Comparison of ENCODE assay signal across 8 cellular contexts in genomic region chr14:24051789-24052655, GRCh38. TPM values are rescaled to one million over a fixed set of nuclear protein-coding genes. Genes with fewer than 3 reads are reported as not detected.
DNase-seq lines count a peak whose midpoint lies in the region; ATAC-seq, FAIRE-seq and TF ChIP-seq lines count a peak whose summit lies in the region.

A gene with protein sequence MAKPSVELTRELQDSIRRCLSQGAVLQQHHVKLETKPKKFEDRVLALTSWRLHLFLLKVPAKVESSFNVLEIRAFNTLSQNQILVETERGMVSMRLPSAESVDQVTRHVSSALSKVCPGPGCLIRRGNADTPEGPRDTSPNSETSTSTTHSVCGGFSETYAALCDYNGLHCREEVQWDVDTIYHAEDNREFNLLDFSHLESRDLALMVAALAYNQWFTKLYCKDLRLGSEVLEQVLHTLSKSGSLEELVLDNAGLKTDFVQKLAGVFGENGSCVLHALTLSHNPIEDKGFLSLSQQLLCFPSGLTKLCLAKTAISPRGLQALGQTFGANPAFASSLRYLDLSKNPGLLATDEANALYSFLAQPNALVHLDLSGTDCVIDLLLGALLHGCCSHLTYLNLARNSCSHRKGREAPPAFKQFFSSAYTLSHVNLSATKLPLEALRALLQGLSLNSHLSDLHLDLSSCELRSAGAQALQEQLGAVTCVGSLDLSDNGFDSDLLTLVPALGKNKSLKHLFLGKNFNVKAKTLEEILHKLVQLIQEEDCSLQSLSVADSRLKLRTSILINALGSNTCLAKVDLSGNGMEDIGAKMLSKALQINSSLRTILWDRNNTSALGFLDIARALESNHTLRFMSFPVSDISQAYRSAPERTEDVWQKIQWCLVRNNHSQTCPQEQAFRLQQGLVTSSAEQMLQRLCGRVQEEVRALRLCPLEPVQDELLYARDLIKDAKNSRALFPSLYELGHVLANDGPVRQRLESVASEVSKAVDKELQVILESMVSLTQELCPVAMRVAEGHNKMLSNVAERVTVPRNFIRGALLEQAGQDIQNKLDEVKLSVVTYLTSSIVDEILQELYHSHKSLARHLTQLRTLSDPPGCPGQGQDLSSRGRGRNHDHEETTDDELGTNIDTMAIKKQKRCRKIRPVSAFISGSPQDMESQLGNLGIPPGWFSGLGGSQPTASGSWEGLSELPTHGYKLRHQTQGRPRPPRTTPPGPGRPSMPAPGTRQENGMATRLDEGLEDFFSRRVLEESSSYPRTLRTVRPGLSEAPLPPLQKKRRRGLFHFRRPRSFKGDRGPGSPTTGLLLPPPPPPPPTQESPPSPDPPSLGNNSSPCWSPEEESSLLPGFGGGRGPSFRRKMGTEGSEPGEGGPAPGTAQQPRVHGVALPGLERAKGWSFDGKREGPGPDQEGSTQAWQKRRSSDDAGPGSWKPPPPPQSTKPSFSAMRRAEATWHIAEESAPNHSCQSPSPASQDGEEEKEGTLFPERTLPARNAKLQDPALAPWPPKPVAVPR (N-terminal part only) (plus strand): TSS chr14:24052009. CDS start chr14:24052154, 145 bp downstream.

- DNase-seq in A549 (ENCODE audit: low read depth in 1 of 2, low spot score in 1 of 2) (peak; percentile 35 to 62), NCI-H2196 treated with DMSO at 0.1 percent for 48 hours (lab: John Stamatoyannopoulos, UW; ENCODE audit: unreplicated experiment) (peak; percentile 44), HepG2 (ENCODE audit: low spot score) (peak; percentile 56)
- DNase-seq in activated CD4-positive, alpha-beta T cell treated with anti-CD3 and anti-CD28 coated beads for 36 hours: peak; percentile 77
- DNase-seq in stimulated activated CD4-positive, alpha-beta T cell treated with anti-CD3 and anti-CD28 coated beads, Interleukin-4, amount 100 ng/mL, for 24 hours: peak; percentile 56

- in situ Hi-C loops in HepG2 (cut with HindIII; ENCODE audit: extremely low pct_ligation_motif_present, low pct_unique_long_range_greater_than_20kb): loop anchor here (5.0 kb wide), 1 partner anchor 45 kb away; no protein-coding TSS in a partner anchor

- no peak for TF ChIP-seq EP300 in A549 (IDR thresholded peaks at IDR 0.05)
- TF ChIP-seq EP300 in HepG2 (IDR thresholded peaks at IDR 0.05; ENCODE audit: low read depth in 2 of 2, low read length in 2 of 2): no peak
- TF ChIP-seq EP300 in HepG2 (CRISPR knock-in tag; IDR thresholded peaks at IDR 0.05; ENCODE audit: borderline replicate concordance): no peak

- no peaks in the 10 kb centered on the region for H3K9me3 Mint-ChIP-seq in activated CD4-positive, alpha-beta T cell treated with anti-CD3 and anti-CD28 coated beads for 36 hours (ENCODE audit: low read depth)
- no peaks in the 10 kb centered on the region for H3K9me3 Mint-ChIP-seq in dendritic cell treated with granulocyte-macrophage colony-stimulating factor and Interleukin-4, amounts not matched to agents 40 ng/mL and 50 ng/mL, for 4 days

- H3K9ac ChIP-seq in HepG2 (ENCODE audit: insufficient read depth, low read depth, low read length): peak within 1 kb of the TSS; percentile 51

- POLR2A ChIA-PET in A549 (lab: Yijun Ruan, JAX) (interaction anchor here (1.1 to 1.9 kb wide), 3 partner anchors 42 to 94 kb away, joined by 3 to 13 read pairs (median 10); partner anchors contain the start of genes DCAF11, NRL, PCK2 and PSME2), HepG2 (lab: Yijun Ruan, JAX) (interaction anchor here (0.7 to 5.6 kb wide), 23 partner anchors 9 to 957 kb away, joined by 3 to 124 read pairs (median 5); partner anchors contain the start of genes ACIN1, CHMP4A, DCAF11 and DHRS4L2)
- POLR2A ChIA-PET in activated CD4-positive, alpha-beta T cell treated with anti-CD3 and anti-CD28 coated beads for 36 hours (lab: Charles Lee): no interaction called here

- H3K4me1 Mint-ChIP-seq in activated CD4-positive, alpha-beta T cell treated with anti-CD3 and anti-CD28 coated beads for 36 hours: peaks cover 19% of the 10 kb centered on the region
- H3K4me1 Mint-ChIP-seq in dendritic cell treated with granulocyte-macrophage colony-stimulating factor and Interleukin-4, amounts not matched to agents 40 ng/mL and 50 ng/mL, for 4 days (ENCODE audit: low read depth): peaks cover 56% of the 10 kb centered on the region

- TF ChIP-seq POLR2A in A549 (IDR thresholded peaks at IDR 0.05; ENCODE audit: low read length) (peak; percentile 57; the same call in 1 of the 2 replicates), GM18505 (IDR thresholded peaks at IDR 0.05; ENCODE audit: borderline replicate concordance, extremely low read depth, insufficient read depth, insufficient read length) (peak; percentile 51), HepG2 (IDR thresholded peaks at IDR 0.05; ENCODE audit: insufficient read depth in 1 of 2, low read depth in 2 of 2, low read length in 2 of 2) (no peak)

- intact Hi-C loops in activated CD4-positive, alpha-beta T cell treated with anti-CD3 and anti-CD28 coated beads for 36 hours (cut with DNase I, micrococcal nuclease): loop anchor here in 1 of 2 experiments (1.0 to 5.0 kb wide), 6 partner anchors 16 to 245 kb away; partner anchors contain the start of genes DCAF11, DHRS1, DHRS4L2 and NOP9
- intact Hi-C loops in dendritic cell treated with granulocyte-macrophage colony-stimulating factor and Interleukin-4, amounts not matched to agents 40 ng/mL and 50 ng/mL, for 4 days (cut with micrococcal nuclease): loop anchor here (2.0 kb wide), 1 partner anchor 57 kb away; no protein-coding TSS in a partner anchor
- intact Hi-C loops in HepG2 (cut with micrococcal nuclease; ENCODE audit: unreplicated experiment): loop anchor here (1.0 kb wide), 1 partner anchor 38 kb away; no protein-coding TSS in a partner anchor

- CTCF ChIA-PET in A549 (lab: Yijun Ruan, JAX): interaction anchor here (0.6 to 1.9 kb wide), 12 partner anchors 9 to 108 kb away, joined by 3 to 7 read pairs (median 3); no protein-coding TSS in a partner anchor
- CTCF ChIA-PET in activated CD4-positive, alpha-beta T cell treated with anti-CD3 and anti-CD28 coated beads for 36 hours (lab: Charles Lee): interaction anchor here (0.5 to 2.4 kb wide), 9 partner anchors 28 to 109 kb away, joined by 3 to 6 read pairs (median 3); partner anchors contain the start of genes IRF9 and PSME1
- CTCF ChIA-PET in HepG2 (lab: Yijun Ruan, JAX; ENCODE audit: low intra/inter-chr PET ratio, low total read pairs): interaction anchor here (1.6 kb wide), 1 partner anchor 39 kb away, joined by 4 read pairs; no protein-coding TSS in a partner anchor

- H3K27me3 ChIP-seq in HepG2 (ENCODE audit: control insufficient read depth in 1 of 2, insufficient read depth in 2 of 2, low read length in 2 of 2): peaks cover 20 to 77% of the 10 kb centered on the region in 2 experiments

- H2AFZ ChIP-seq in HepG2 (ENCODE audit: low read length): peak within 1 kb of the TSS; percentile 1

- peaks cover 10% of the 10 kb centered on the region; the same call in 2 of the 3 replicates for H3K4me1 ChIP-seq in A549
- H3K4me1 ChIP-seq in HepG2 (ENCODE audit: insufficient read depth, low read length): peaks cover 31% of the 10 kb centered on the region

- H3K27ac ChIP-seq in A549 (peak within 1 kb of the TSS; percentile 84 to 88), HepG2 (ENCODE audit: extremely low read length, insufficient read depth, low read length) (no peak within 1 kb of the TSS)

- WGBS in A549 (ENCODE audit: missing lambda C conversion rate): 4% methylated on average over 36 of the region's 92 CpGs
- 2% methylated on average over 79 of the region's 92 CpGs for WGBS in HepG2 (ENCODE audit: low lambda C conversion rate)

- no peaks in the 10 kb centered on the region for H3K36me3 Mint-ChIP-seq in activated CD4-positive, alpha-beta T cell treated with anti-CD3 and anti-CD28 coated beads for 36 hours (ENCODE audit: low read depth)
- no peaks in the 10 kb centered on the region for H3K36me3 Mint-ChIP-seq in dendritic cell treated with granulocyte-macrophage colony-stimulating factor and Interleukin-4, amounts not matched to agents 40 ng/mL and 50 ng/mL, for 4 days (ENCODE audit: low read depth)

- peaks cover 8% of the 10 kb centered on the region for H3K27me3 Mint-ChIP-seq in activated CD4-positive, alpha-beta T cell treated with anti-CD3 and anti-CD28 coated beads for 36 hours
- H3K27me3 Mint-ChIP-seq in dendritic cell treated with granulocyte-macrophage colony-stimulating factor and Interleukin-4, amounts not matched to agents 40 ng/mL and 50 ng/mL, for 4 days: peaks cover 38% of the 10 kb centered on the region

- H3K4me3 ChIP-seq in A549 (peak within 1 kb of the TSS; percentile 75), HepG2 (replicated peaks in 1 of 3; ENCODE audit: insufficient read depth in 1 of 3, low read depth in 2 of 3, low read length in 3 of 3) (peak within 1 kb of the TSS; percentile 61 to 85 (median 71))

- no peak for TF ChIP-seq RAD21 in A549 (conservative IDR thresholded peaks at IDR 0.05 in 1 of 2, IDR thresholded peaks at IDR 0.05 in 1 of 2)
- TF ChIP-seq RAD21 in HepG2 (CRISPR knock-in tag; IDR thresholded peaks at IDR 0.05): peak; percentile 35; the same call in 1 of the 2 replicates

- no peaks in the 10 kb centered on the region for H3K79me2 ChIP-seq in HepG2 (ENCODE audit: insufficient read depth, low read length)

- H3K4me2 ChIP-seq in A549 (peak within 1 kb of the TSS; percentile 91), HepG2 (ENCODE audit: low read depth, low read length) (peak within 1 kb of the TSS; percentile 98)

- FAIRE-seq in A549 (lab: Jason Lieb, UNC): no peak
- no peak for FAIRE-seq in HepG2 (lab: Jason Lieb, UNC)

- H3K4me3 Mint-ChIP-seq in activated CD4-positive, alpha-beta T cell treated with anti-CD3 and anti-CD28 coated beads for 36 hours: peak within 1 kb of the TSS; percentile 57
- H3K4me3 Mint-ChIP-seq in dendritic cell treated with granulocyte-macrophage colony-stimulating factor and Interleukin-4, amounts not matched to agents 40 ng/mL and 50 ng/mL, for 4 days: peak within 1 kb of the TSS; percentile 78

- H3K9me3 ChIP-seq in A549 (no peaks in the 10 kb centered on the region), HepG2 (ENCODE audit: low read length) (no peaks in the 10 kb centered on the region)

- no peaks in the 10 kb centered on the region for H3K36me3 ChIP-seq in HepG2 (replicated peaks in 1 of 2; ENCODE audit: control insufficient read depth in 1 of 2, insufficient read depth in 2 of 2, low read length in 2 of 2)

- no peaks in the 10 kb centered on the region for H4K20me1 ChIP-seq in HepG2 (ENCODE audit: insufficient read depth, low read length)

- peak within 1 kb of the TSS; percentile 67 for H3K27ac Mint-ChIP-seq in activated CD4-positive, alpha-beta T cell treated with anti-CD3 and anti-CD28 coated beads for 36 hours
- H3K27ac Mint-ChIP-seq in dendritic cell treated with granulocyte-macrophage colony-stimulating factor and Interleukin-4, amounts not matched to agents 40 ng/mL and 50 ng/mL, for 4 days: peak within 1 kb of the TSS; percentile 72

- ATAC-seq in A549: peak; percentile 83 to 90
- ATAC-seq in GM18505 (IDR thresholded peaks at IDR 0.05; ENCODE audit: unreplicated experiment): peak; percentile 62
- ATAC-seq in HG02973 (IDR thresholded peaks at IDR 0.05; ENCODE audit: unreplicated experiment): peak; percentile 59
- peak; percentile 57 for ATAC-seq in activated CD4-positive, alpha-beta T cell treated with anti-CD3 and anti-CD28 coated beads for 36 hours
- peak; percentile 85 for ATAC-seq in HepG2

- no TSS peak for BruUV-seq in HepG2 (replicated peaks; lab: Mats Ljungman, UMichigan)

- no peak for TF ChIP-seq CTCF in A549 (IDR thresholded peaks at IDR 0.05)
- 0 out of 2 replicates have a peak, but pooled peaks have one; percentile 7 for TF ChIP-seq CTCF in HepG2 (CRISPR knock-in tag; IDR thresholded peaks at IDR 0.05)

RNA-seq across cellular contexts. Expression of the gene that starts here (rescaled TPM):
- polyA plus RNA-seq in A549 (2011; rRNA removed): 0.45 and 0.79 TPM in 2 replicates
- polyA plus RNA-seq in A549 (2012; cell fraction: cytosol; rRNA removed): 0.62 and 0.79 TPM in 2 replicates
- polyA plus RNA-seq in A549 (2012; cell fraction: nucleus; rRNA removed): 3.9 and 5.3 TPM in 2 replicates
- 0.60 to 0.98 TPM (median 0.94 TPM) in 3 replicates for polyA plus RNA-seq in A549 (2017; fragmentation: RNase III; extraction: RNeasy Plus Mini Kit Qiagen cat#74134 plus additional on column Dnase treatment)
- polyA minus RNA-seq in A549 (2011; rRNA and poly(A)+ RNA removed): 0.74 and 0.83 TPM in 2 replicates
- total RNA-seq in activated CD4-positive, alpha-beta T cell treated with anti-CD3 and anti-CD28 coated beads for 36 hours: under 1 TPM; 0.74 to 0.91 TPM
- total RNA-seq in HepG2 (2016; rRNA removed; fragmentation: Illumina TruSeq; extraction: Trizol): 0.13 and 0.27 TPM in 2 replicates
- 0.18 TPM in 1 of 2 replicates, not detected in the other for total RNA-seq in HepG2 (2016; cell fraction: cytosol; rRNA removed; fragmentation: Illumina TruSeq; extraction: Trizol; ENCODE audit: low read depth)
- total RNA-seq in HepG2 (2016; cell fraction: insoluble cytoplasmic fraction; rRNA removed; fragmentation: Illumina TruSeq; extraction: Trizol): 0.12 and 0.41 TPM in 2 replicates
- 0.03 and 0.15 TPM in 2 replicates for total RNA-seq in HepG2 (2016; cell fraction: membrane; rRNA removed; fragmentation: Illumina TruSeq; extraction: Trizol)
- 0.47 and 0.65 TPM in 2 replicates for total RNA-seq in HepG2 (2016; cell fraction: nucleus; rRNA removed; fragmentation: Illumina TruSeq; extraction: Trizol)
- polyA plus RNA-seq in HepG2 (2011; rRNA removed): 0.55 and 0.85 TPM in 2 replicates
- polyA plus RNA-seq in HepG2 (2011; cell fraction: cytosol; rRNA removed): 0.13 and 0.21 TPM in 2 replicates
- 7.7 and 8.1 TPM in 2 replicates for polyA plus RNA-seq in HepG2 (2011; cell fraction: nucleus; rRNA removed)
- 0.16 and 0.34 TPM in 2 replicates for polyA plus RNA-seq in HepG2 (2012)
- 0.03 TPM in 2 replicates for polyA plus RNA-seq in HepG2 (2016; cell fraction: cytosol; fragmentation: Illumina TruSeq; extraction: Trizol; ENCODE audit: low read depth)
- 0.19 and 0.23 TPM in 2 replicates for polyA plus RNA-seq in HepG2 (2016; cell fraction: insoluble cytoplasmic fraction; fragmentation: Illumina TruSeq; extraction: Trizol; ENCODE audit: low read depth)
- polyA plus RNA-seq in HepG2 (2016; cell fraction: membrane; fragmentation: Illumina TruSeq; extraction: Trizol; ENCODE audit: low read depth): 0.05 TPM in 2 replicates
- 1.6 and 2.9 TPM in 2 replicates for polyA plus RNA-seq in HepG2 (2016; cell fraction: nucleus; fragmentation: Illumina TruSeq; extraction: Trizol; ENCODE audit: insufficient read depth, low read depth)
- polyA minus RNA-seq in HepG2 (2011; rRNA and poly(A)+ RNA removed; ENCODE audit: low replicate concordance): 0.14 and 3.1 TPM in 2 replicates
- polyA minus RNA-seq in HepG2 (2011; cell fraction: cytosol; rRNA and poly(A)+ RNA removed): 0.20 and 0.44 TPM in 2 replicates
- polyA minus RNA-seq in HepG2 (2011; cell fraction: nucleus; rRNA and poly(A)+ RNA removed): 0.77 and 2.9 TPM in 2 replicates

Comparison
In these comparisons a context has a peak if more than half of its experiments do, and no peak if none do; other contexts are left out.
1. Peak in DNase-seq and ATAC-seq in activated CD4-positive, alpha-beta T cell treated with anti-CD3 and anti-CD28 coated beads for 36 hours; RNA of the gene not detected or under 1 TPM.
2. POLR2A ChIP-seq: peak in A549 (single experiment) and GM18505 (single experiment); none in HepG2 (0 of 2).
3. Of the 38 proteins assayed by ChIP-seq in both HepG2 and A549: peak only in HepG2: BCL3, CHD2, CTCF, EHMT2, FOSL2, HDAC2 and 7 more; only in A549: POLR2A; in both: KDM1A and PHF8; in neither: 18; mixed calls (peak in some experiments, not most) for 4.
4. Peak in every context shown above with its lines, with median percentiles within 50 percentile points of each other: ATAC-seq and DNase-seq.